40 cellular contexts compared by ENCODE assay signal in the genomic region with DNA sequence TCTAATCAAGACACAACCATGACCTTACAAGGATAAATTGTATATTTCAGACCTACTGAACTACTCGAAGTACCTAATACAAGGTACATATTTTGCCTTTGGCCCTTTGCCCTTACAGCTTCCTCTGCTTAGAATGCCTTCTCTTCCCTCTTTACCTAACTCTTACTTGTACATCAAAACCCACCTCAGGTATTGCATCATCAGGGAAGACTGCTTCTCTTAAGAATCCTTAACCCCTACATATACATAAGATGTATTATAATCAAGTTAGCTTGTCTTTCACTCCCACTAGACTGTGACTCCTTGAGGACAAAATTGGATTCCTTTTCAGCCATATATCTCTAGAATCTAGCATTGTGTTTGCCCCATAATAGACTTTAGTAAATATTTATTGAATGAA.
"Had no signal": no experiment of that assay in that cellular context is flagged by ENCODE, and none has a peak within 500 bp of the region (broad histone marks: within the 10 kb centered on the region; RNA-seq: fewer than 3 reads in every experiment).

No MANE protein-coding gene starts in this region.

- H3K27me3 ChIP-seq: adrenal gland, body of pancreas, brain microvascular endothelial cell, cardiac muscle cell, colonic mucosa had no signal

- H3K4me1 ChIP-seq: adrenal gland, body of pancreas, colonic mucosa had no signal

- H3K4me3 Mint-ChIP-seq: activated CD4-positive, alpha-beta memory T cell treated with anti-CD3 and anti-CD28 coated beads, Interleukin-2, amount 10 ng/mL, durations not matched to agents 7 days and 5 days; activated CD4-positive, alpha-beta T cell treated with anti-CD3 and anti-CD28 coated beads for 36 hours; activated CD4-positive, alpha-beta T cell treated with anti-CD3 and anti-CD28 coated beads, Interleukin-2, amount 10 ng/mL, durations not matched to agents 7 days and 5 days; activated naive CD4-positive, alpha-beta T cell treated with anti-CD3 and anti-CD28 coated beads for 36 hours; activated naive CD8-positive, alpha-beta T cell treated with anti-CD3 and anti-CD28 coated beads for 36 hours; activated T-cell treated with anti-CD3 and anti-CD28 coated beads, Interleukin-2, amount 50 U/mL, for 4 hours; activated T-cell treated with anti-CD3 and anti-CD28 coated beads, Interleukin-2, amount 50 U/mL, for 72 hours; activated T-helper 1 cell treated with anti-CD3 and anti-CD28 coated beads, Interleukin-12 subunit alpha, Interleukin-12 subunit beta, Interleukin-2, Interleukin-4 antibody, amounts not matched to agents 30 ng/mL and 10 ng/mL and 1 ng/mL, durations not matched to agents 14 hours and 24 hours and 36 hours; activated T-helper 17 cell treated with anti-CD3 and anti-CD28 coated beads, Interleukin-2, amount 50 U/mL, for 72 hours; central memory CD8-positive, alpha-beta T cell; T-helper 2 cell treated with Interferon-gamma antibody and Interleukin-4, amounts not matched to agents 5 μg/mL and 100 μg/mL, for 36 hours; WTC11 had no signal

- DNase-seq: activated CD4-positive, alpha-beta memory T cell treated with anti-CD3 and anti-CD28 coated beads, Interleukin-2, amount 10 ng/mL, durations not matched to agents 7 days and 5 days; activated CD4-positive, alpha-beta T cell treated with anti-CD3 and anti-CD28 coated beads for 1 hour; activated CD4-positive, alpha-beta T cell treated with anti-CD3 and anti-CD28 coated beads for 36 hours; activated CD4-positive, alpha-beta T cell treated with anti-CD3 and anti-CD28 coated beads for 48 hours; activated CD4-positive, alpha-beta T cell treated with anti-CD3 and anti-CD28 coated beads, Interleukin-2, amount 10 ng/mL, durations not matched to agents 7 days and 5 days; activated CD4-positive, alpha-beta T cell treated with anti-CD3 and anti-CD28 coated beads, Interleukin-2, amount 50 U/mL, for 48 hours; activated CD4-positive, CD25-positive, alpha-beta regulatory T cell; activated CD8-positive, alpha-beta memory T cell treated with anti-CD3 and anti-CD28 coated beads, Interleukin-2, amount 50 U/mL, for 4 hours; activated effector memory CD4-positive, alpha-beta T cell treated with anti-CD3 and anti-CD28 coated beads, Interleukin-2, amount 50 U/mL, for 16 hours; activated gamma-delta T cell treated with Interleukin-2 at 50 U/mL for 16 hours; activated naive CD4-positive, alpha-beta T cell; activated naive CD4-positive, alpha-beta T cell treated with anti-CD3 and anti-CD28 coated beads for 36 hours; activated naive CD4-positive, alpha-beta T cell treated with anti-CD3 and anti-CD28 coated beads, Interleukin-2, amount 50 U/mL, for 16 hours; activated naive CD8-positive, alpha-beta T cell treated with anti-CD3 and anti-CD28 coated beads for 36 hours; activated T-cell treated with anti-CD3 and anti-CD28 coated beads for 4 hours; activated T-cell treated with anti-CD3 and anti-CD28 coated beads, Interleukin-2, amount 50 U/mL, for 1 hour; activated T-cell treated with anti-CD3 and anti-CD28 coated beads, Interleukin-2, amount 50 U/mL, for 4 hours; activated T-cell treated with anti-CD3 and anti-CD28 coated beads, Interleukin-2, amount 50 U/mL, for 72 hours; adrenal gland; amniotic stem cell; aorta; body of pancreas; brain microvascular endothelial cell; caudate nucleus; cerebellar nuclear complex; colonic mucosa; T-helper 2 cell; T-helper 9 cell; WERI-Rb-1 had no signal

- ATAC-seq: activated CD4-positive, alpha-beta T cell treated with anti-CD3 and anti-CD28 coated beads for 36 hours; activated CD4-positive, CD25-positive, alpha-beta regulatory T cell treated with anti-CD3 and anti-CD28 coated beads, Interleukin-2, amount 50 U/mL, for 24 hours; activated naive CD4-positive, alpha-beta T cell treated with anti-CD3 and anti-CD28 coated beads, Interleukin-2, amount 50 U/mL, for 72 hours; activated T-cell treated with anti-CD3 and anti-CD28 coated beads, Interleukin-2, amount 50 U/mL, for 4 hours; activated T-cell treated with anti-CD3 and anti-CD28 coated beads, Interleukin-2, amount 50 U/mL, for 72 hours; activated T-helper 17 cell treated with anti-CD3 and anti-CD28 coated beads, Interleukin-2, amount 50 U/mL, for 72 hours; body of pancreas; WTC11 had no signal

- H3K27me3 Mint-ChIP-seq: activated CD4-positive, alpha-beta memory T cell treated with anti-CD3 and anti-CD28 coated beads, Interleukin-2, amount 10 ng/mL, durations not matched to agents 7 days and 5 days; activated CD4-positive, alpha-beta T cell treated with anti-CD3 and anti-CD28 coated beads for 36 hours; activated CD4-positive, alpha-beta T cell treated with anti-CD3 and anti-CD28 coated beads, Interleukin-2, amount 10 ng/mL, durations not matched to agents 7 days and 5 days; activated naive CD8-positive, alpha-beta T cell treated with anti-CD3 and anti-CD28 coated beads for 36 hours; activated T-helper 17 cell treated with anti-CD3 and anti-CD28 coated beads, Interleukin-2, amount 50 U/mL, for 72 hours; central memory CD8-positive, alpha-beta T cell had no signal

- H3K36me3 Mint-ChIP-seq: activated naive CD4-positive, alpha-beta T cell treated with anti-CD3 and anti-CD28 coated beads, Interleukin-2, amount 50 U/mL, for 72 hours; WTC11 had no signal

- H3K36me3 ChIP-seq: adrenal gland, brain microvascular endothelial cell, cardiac muscle cell, colonic mucosa, WERI-Rb-1 had no signal

- H3K27ac Mint-ChIP-seq: activated CD4-positive, alpha-beta memory T cell treated with anti-CD3 and anti-CD28 coated beads, Interleukin-2, amount 10 ng/mL, durations not matched to agents 7 days and 5 days; activated CD4-positive, alpha-beta T cell treated with anti-CD3 and anti-CD28 coated beads for 36 hours; activated CD4-positive, alpha-beta T cell treated with anti-CD3 and anti-CD28 coated beads, Interleukin-2, amount 10 ng/mL, durations not matched to agents 7 days and 5 days; activated naive CD4-positive, alpha-beta T cell treated with anti-CD3 and anti-CD28 coated beads for 36 hours; activated naive CD4-positive, alpha-beta T cell treated with anti-CD3 and anti-CD28 coated beads, Interleukin-2, amount 50 U/mL, for 72 hours; activated naive CD8-positive, alpha-beta T cell treated with anti-CD3 and anti-CD28 coated beads for 36 hours; activated T-cell treated with anti-CD3 and anti-CD28 coated beads, Interleukin-2, amount 50 U/mL, for 72 hours; activated T-helper 1 cell treated with anti-CD3 and anti-CD28 coated beads, Interleukin-12 subunit alpha, Interleukin-12 subunit beta, Interleukin-2, Interleukin-4 antibody, amounts not matched to agents 30 ng/mL and 10 ng/mL and 1 ng/mL, durations not matched to agents 14 hours and 24 hours and 36 hours; activated T-helper 17 cell treated with anti-CD3 and anti-CD28 coated beads, Interleukin-2, amount 50 U/mL, for 72 hours; T-helper 2 cell treated with Interferon-gamma antibody and Interleukin-4, amounts not matched to agents 5 μg/mL and 100 μg/mL, for 36 hours; WTC11 had no signal

- H3K27ac ChIP-seq: adrenal gland, body of pancreas, brain microvascular endothelial cell, cardiac muscle cell, colonic mucosa, WERI-Rb-1 had no signal

- H3K4me3 ChIP-seq: adrenal gland, body of pancreas, cardiac muscle cell, colonic mucosa had no signal

- H3K9me3 Mint-ChIP-seq: activated CD4-positive, alpha-beta memory T cell treated with anti-CD3 and anti-CD28 coated beads, Interleukin-2, amount 10 ng/mL, durations not matched to agents 7 days and 5 days; activated CD4-positive, alpha-beta T cell treated with anti-CD3 and anti-CD28 coated beads, Interleukin-2, amount 10 ng/mL, durations not matched to agents 7 days and 5 days; activated naive CD4-positive, alpha-beta T cell treated with anti-CD3 and anti-CD28 coated beads for 36 hours; activated naive CD4-positive, alpha-beta T cell treated with anti-CD3 and anti-CD28 coated beads, Interleukin-2, amount 50 U/mL, for 72 hours; activated naive CD8-positive, alpha-beta T cell treated with anti-CD3 and anti-CD28 coated beads for 36 hours; activated T-cell treated with anti-CD3 and anti-CD28 coated beads, Interleukin-2, amount 50 U/mL, for 4 hours; activated T-cell treated with anti-CD3 and anti-CD28 coated beads, Interleukin-2, amount 50 U/mL, for 72 hours; activated T-helper 1 cell treated with anti-CD3 and anti-CD28 coated beads, Interleukin-12 subunit alpha, Interleukin-12 subunit beta, Interleukin-2, Interleukin-4 antibody, amounts not matched to agents 30 ng/mL and 10 ng/mL and 1 ng/mL, durations not matched to agents 14 hours and 24 hours and 36 hours; activated T-helper 17 cell treated with anti-CD3 and anti-CD28 coated beads, Interleukin-2, amount 50 U/mL, for 72 hours; central memory CD8-positive, alpha-beta T cell; T-helper 2 cell treated with Interferon-gamma antibody and Interleukin-4, amounts not matched to agents 5 μg/mL and 100 μg/mL, for 36 hours; WTC11 had no signal

- FAIRE-seq: astrocyte, bronchial epithelial cell, TTC549 had no signal

- H3K9me3 ChIP-seq: adrenal gland, body of pancreas, colonic mucosa had no signal

- H3K4me1 Mint-ChIP-seq: activated T-helper 17 cell treated with anti-CD3 and anti-CD28 coated beads, Interleukin-2, amount 50 U/mL, for 72 hours; central memory CD8-positive, alpha-beta T cell had no signal
